9 cellular contexts compared by ENCODE assay signal in the genomic region with DNA sequence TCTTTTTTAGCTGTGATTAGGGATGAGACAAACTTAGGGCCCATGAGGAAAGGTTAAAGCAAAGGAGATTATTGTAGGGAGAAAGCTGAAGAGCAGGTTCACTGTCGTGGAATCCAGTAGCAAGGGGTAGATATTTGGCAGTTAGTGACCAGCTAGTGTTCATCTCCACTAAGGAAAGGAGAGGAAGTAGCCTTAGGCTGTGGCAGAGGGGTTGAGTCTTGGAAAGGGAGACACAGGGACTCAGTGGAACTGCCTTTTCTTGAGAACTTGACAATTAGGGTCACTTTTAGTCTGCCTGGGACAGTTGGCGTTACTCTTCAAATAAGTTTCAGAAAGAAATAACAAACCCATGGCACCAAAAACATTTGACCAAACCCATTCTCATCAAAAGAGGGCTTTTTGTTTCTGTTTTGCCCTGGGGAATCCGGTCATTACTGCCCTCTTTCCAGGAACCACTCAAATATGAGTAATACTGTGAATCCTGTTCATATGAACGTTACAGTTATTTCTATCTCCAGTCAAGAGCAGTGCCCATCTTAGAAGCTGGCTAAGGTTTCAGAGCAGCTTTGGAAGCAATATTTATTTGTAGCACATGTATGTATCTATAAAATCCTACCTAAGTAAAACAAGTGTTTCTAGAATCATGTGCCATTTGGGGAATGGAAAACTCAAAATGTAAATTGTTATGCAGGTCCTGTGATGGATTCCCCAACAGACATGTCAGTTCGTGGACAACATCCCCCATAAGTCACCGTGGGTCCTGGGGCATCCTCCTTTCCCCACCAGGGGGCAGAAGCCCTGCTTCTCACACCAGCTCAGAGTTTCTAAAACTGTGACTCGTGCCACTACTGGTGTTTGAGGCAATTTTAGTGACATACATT.
A peak's percentile ranks its signal among the peaks of the same experiment; 100 is the strongest.
DNase-seq lines count a peak whose midpoint lies in the region; ATAC-seq, FAIRE-seq and TF ChIP-seq lines count a peak whose summit lies in the region.
"Had no signal": no experiment of that assay in that cellular context is flagged by ENCODE, and none has a peak within 500 bp of the region (broad histone marks: within the 10 kb centered on the region; RNA-seq: fewer than 3 reads in every experiment).

No MANE protein-coding gene starts in this region.

- H3K79me2 ChIP-seq in HepG2 (ENCODE audit: insufficient read depth, low read length) = no peaks in the 10 kb centered on the region

- H4K20me1 ChIP-seq in HepG2 (ENCODE audit: insufficient read depth, low read length) = no peaks in the 10 kb centered on the region

- H3K9me3 Mint-ChIP-seq in stimulated activated memory B cell treated with anti-CD40 and anti-IgM and Interleukin-4, amounts not matched to agents 10 μg/mL and 1 μg/mL and 100 μg/mL, for 72 hours = no peaks in the 10 kb centered on the region

- H3K4me2 ChIP-seq in HepG2 (ENCODE audit: low read depth, low read length) = no peak overlapping the region

- peaks cover 5% of the 10 kb centered on the region for H3K4me1 Mint-ChIP-seq in stimulated activated memory B cell treated with anti-CD40 and anti-IgM and Interleukin-4, amounts not matched to agents 10 μg/mL and 1 μg/mL and 100 μg/mL, for 72 hours

- H3K36me3 Mint-ChIP-seq in stimulated activated memory B cell treated with anti-CD40 and anti-IgM and Interleukin-4, amounts not matched to agents 10 μg/mL and 1 μg/mL and 100 μg/mL, for 72 hours = no peaks in the 10 kb centered on the region

- no peak for TF ChIP-seq POLR2A in HepG2 (IDR thresholded peaks at IDR 0.05; ENCODE audit: insufficient read depth in 1 of 2, low read depth in 2 of 2, low read length in 2 of 2)

- no peak overlapping the region for H3K4me3 Mint-ChIP-seq in stimulated activated memory B cell treated with anti-CD40 and anti-IgM and Interleukin-4, amounts not matched to agents 10 μg/mL and 1 μg/mL and 100 μg/mL, for 72 hours

- WGBS in HepG2 (ENCODE audit: low lambda C conversion rate) = 18% methylated on average over 7 of the region's 7 CpGs

- no TSS peak for BruUV-seq in HepG2 (replicated peaks; lab: Mats Ljungman, UMichigan)

- H3K9ac ChIP-seq in SK-N-MC (ENCODE audit: insufficient read length) (no peak overlapping the region), HepG2 (ENCODE audit: insufficient read depth, low read depth, low read length) (no peak overlapping the region)

- H3K4me3 ChIP-seq in SK-N-MC (no peak overlapping the region), HepG2 (replicated peaks in 1 of 3; ENCODE audit: insufficient read depth in 1 of 3, low read depth in 2 of 3, low read length in 3 of 3) (no peak overlapping the region)

- no peak overlapping the region for H3K27ac Mint-ChIP-seq in stimulated activated memory B cell treated with anti-CD40 and anti-IgM and Interleukin-4, amounts not matched to agents 10 μg/mL and 1 μg/mL and 100 μg/mL, for 72 hours

- peaks cover 9% of the 10 kb centered on the region for H3K27me3 Mint-ChIP-seq in stimulated activated memory B cell treated with anti-CD40 and anti-IgM and Interleukin-4, amounts not matched to agents 10 μg/mL and 1 μg/mL and 100 μg/mL, for 72 hours

- peak; percentile 4 for FAIRE-seq in HepG2 (lab: Jason Lieb, UNC)

- H2AFZ ChIP-seq in HepG2 (ENCODE audit: low read length) = no peak overlapping the region

- H3K9me3 ChIP-seq in SK-N-MC (ENCODE audit: low read depth, low read length) (no peaks in the 10 kb centered on the region), HepG2 (ENCODE audit: low read length) (no peaks in the 10 kb centered on the region)

- TF ChIP-seq RAD21 in HepG2 (CRISPR knock-in tag; IDR thresholded peaks at IDR 0.05) = peak; percentile 65

- TF ChIP-seq EP300 in HepG2 (IDR thresholded peaks at IDR 0.05; ENCODE audit: low read depth in 2 of 2, low read length in 2 of 2) (no peak), HepG2 (CRISPR knock-in tag; IDR thresholded peaks at IDR 0.05; ENCODE audit: borderline replicate concordance) (no peak)

- no peaks in the 10 kb centered on the region for H3K27me3 ChIP-seq in HepG2 (ENCODE audit: control insufficient read depth in 1 of 2, insufficient read depth in 2 of 2, low read length in 2 of 2)

- no peak overlapping the region for H3K27ac ChIP-seq in SK-N-MC
- H3K27ac ChIP-seq in HepG2 (ENCODE audit: extremely low read length, insufficient read depth, low read length) = no peak overlapping the region
- H3K27ac ChIP-seq: epithelial cell of prostate had no signal

- CTCF ChIA-PET in HepG2 (lab: Yijun Ruan, JAX; ENCODE audit: low intra/inter-chr PET ratio, low total read pairs) = interaction anchor here (1.6 to 2.1 kb wide), 2 partner anchors 77 to 344 kb away, joined by 5 read pairs; a partner anchor contains a TSS

- DNase-seq in NCI-H82 (lab: John Stamatoyannopoulos, UW) (peak; percentile 71), NCI-H82 treated with DMSO at 0.1 percent for 48 hours (lab: John Stamatoyannopoulos, UW; ENCODE audit: unreplicated experiment) (no peak), SK-N-MC (ENCODE audit: low read depth, low spot score) (peak; percentile 3), HepG2 (ENCODE audit: low spot score) (peak; percentile 28)
- DNase-seq in activated naive CD4-positive, alpha-beta T cell (lab: John Stamatoyannopoulos, UW) = peak; percentile 2 to 38 (median 5)

- POLR2A ChIA-PET in HepG2 (lab: Yijun Ruan, JAX) = no interaction called here

- TF ChIP-seq CTCF in HepG2 (CRISPR knock-in tag; IDR thresholded peaks at IDR 0.05) = peak; percentile 70

- peaks cover 22% of the 10 kb centered on the region for H3K4me1 ChIP-seq in HepG2 (ENCODE audit: insufficient read depth, low read length)

- intact Hi-C loops in HepG2 (cut with micrococcal nuclease; ENCODE audit: unreplicated experiment) = loop anchor here (1.0 kb wide), 1 partner anchor 344 kb away; no protein-coding TSS in a partner anchor

- H3K36me3 ChIP-seq in SK-N-MC (ENCODE audit: insufficient read depth, low read length) (no peaks in the 10 kb centered on the region), HepG2 (replicated peaks in 1 of 2; ENCODE audit: control insufficient read depth in 1 of 2, insufficient read depth in 2 of 2, low read length in 2 of 2) (no peaks in the 10 kb centered on the region)

- in situ Hi-C loops in HepG2 (cut with HindIII; ENCODE audit: extremely low pct_ligation_motif_present, low pct_unique_long_range_greater_than_20kb) = no loop called here

- ATAC-seq in HG03103 (IDR thresholded peaks at IDR 0.05; ENCODE audit: low read depth, unreplicated experiment) (peak; percentile 58), HepG2 (peak; percentile 91), GM19324 (IDR thresholded peaks at IDR 0.05; ENCODE audit: low FRiP score, unreplicated experiment) (no peak)
- peak; percentile 68 for ATAC-seq in stimulated activated memory B cell treated with anti-CD40 and anti-IgM and Interleukin-4, amounts not matched to agents 10 μg/mL and 1 μg/mL and 100 μg/mL, for 72 hours

TF ChIP-seq in HepG2, 621 proteins besides CTCF, POLR2A, EP300 and RAD21:
- peak; percentile 90 for TF ChIP-seq SMC3 (IDR thresholded peaks at IDR 0.05; ENCODE audit: low read length)
- TF ChIP-seq THAP11 (CRISPR knock-in tag; IDR thresholded peaks at IDR 0.05) = 0 out of 2 replicates have a peak, but pooled peaks have one; percentile 29
- TF ChIP-seq ZMYM4 (CRISPR knock-in tag; IDR thresholded peaks at IDR 0.05) = 0 out of 2 replicates have a peak, but pooled peaks have one; percentile 30
- peak; percentile 82 for TF ChIP-seq STAG1 (CRISPR knock-in tag; IDR thresholded peaks at IDR 0.05)
- TF ChIP-seq SNRNP70 (IDR thresholded peaks at IDR 0.05; ENCODE audit: low read depth, low read length) = no peak
- no peak for TF ChIP-seq MXD4 (CRISPR knock-in tag; IDR thresholded peaks at IDR 0.05)
